ENCODE assay signal across 19 cellular contexts in the genomic region with DNA sequence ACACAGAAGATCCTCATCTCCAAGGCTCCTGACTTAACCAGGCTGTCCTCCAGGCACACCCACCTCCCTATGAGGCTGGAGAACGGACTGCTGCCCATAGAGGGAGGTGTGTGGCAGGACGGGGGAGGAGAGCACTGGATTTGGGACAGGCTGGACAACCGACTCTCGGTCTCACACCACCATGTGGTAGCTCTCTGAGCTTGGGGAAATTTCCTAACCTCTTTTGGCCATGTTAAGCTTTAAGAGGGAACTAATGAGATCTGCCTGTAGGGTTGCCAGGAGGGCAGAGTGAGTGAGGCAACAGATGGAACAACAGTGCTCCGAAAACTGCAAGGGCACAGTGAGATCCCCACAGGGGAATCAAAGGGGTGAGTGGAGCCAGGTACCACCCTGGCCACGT. TPM values are rescaled to one million over a fixed set of nuclear protein-coding genes. Genes with fewer than 3 reads are reported as not detected.
DNase-seq lines count a peak whose midpoint lies in the region; ATAC-seq, FAIRE-seq and TF ChIP-seq lines count a peak whose summit lies in the region.
"Had no signal": no experiment of that assay in that cellular context is flagged by ENCODE, and none has a peak within 500 bp of the region (broad histone marks: within the 10 kb centered on the region; RNA-seq: fewer than 3 reads in every experiment).

No MANE protein-coding gene starts in this region.

- ATAC-seq in A549: peak; percentile 49 to 70; a peak in 5 of 6 replicates

- peak overlapping the region; percentile 3 for H3K9ac ChIP-seq in iPS-15b (ENCODE audit: low read depth, low read length)
- H3K9ac ChIP-seq: KMS-11 had no signal

- TF ChIP-seq POLR2A in A549 (IDR thresholded peaks at IDR 0.05; ENCODE audit: low read length): no peak

- peaks cover 17% of the 10 kb centered on the region; the same call in 1 of the 2 replicates for H3K27me3 ChIP-seq in SJCRH30
- no peaks in the 10 kb centered on the region for H3K27me3 ChIP-seq in iPS-15b (ENCODE audit: control insufficient read depth, insufficient read depth, low read length)
- H3K27me3 ChIP-seq: brain microvascular endothelial cell, esophagus squamous epithelium, heart right ventricle, sigmoid colon, suprapubic skin had no signal

- H3K27ac ChIP-seq in A549 (no peak overlapping the region), SJCRH30 (no peak overlapping the region), RWPE1 (no peak overlapping the region)
- H3K27ac ChIP-seq: brain microvascular endothelial cell, heart right ventricle, KMS-11, sigmoid colon, suprapubic skin had no signal

- TF ChIP-seq RAD21 in A549 (conservative IDR thresholded peaks at IDR 0.05 in 1 of 2, IDR thresholded peaks at IDR 0.05 in 1 of 2): no peak

- no peak for TF ChIP-seq EP300 in A549 (IDR thresholded peaks at IDR 0.05)

- POLR2A ChIA-PET in A549 (lab: Yijun Ruan, JAX): no interaction called here
- POLR2A ChIA-PET in RWPE1 (lab: Yijun Ruan, JAX; ENCODE audit: low non-redundant PET): no interaction called here

- H3K4me3 ChIP-seq in A549 (no peak overlapping the region), SJCRH30 (0 out of 2 replicates have a peak overlapping the region, but pooled peaks have one; percentile 5), iPS-15b (ENCODE audit: low read depth, low read length) (no peak overlapping the region)
- H3K4me3 ChIP-seq: esophagus squamous epithelium, heart right ventricle, sigmoid colon, suprapubic skin had no signal

- no peaks in the 10 kb centered on the region for H3K9me3 ChIP-seq in A549
- H3K9me3 ChIP-seq in SJCRH30 (replicated peaks): no peaks in the 10 kb centered on the region
- H3K9me3 ChIP-seq in iPS-15b (ENCODE audit: control insufficient read depth, insufficient read depth, low read length): no peaks in the 10 kb centered on the region
- H3K9me3 ChIP-seq: esophagus squamous epithelium, heart right ventricle, sigmoid colon, suprapubic skin had no signal

- WGBS in A549 (ENCODE audit: missing lambda C conversion rate): 80% methylated on average over 6 of the region's 6 CpGs

- no peak for FAIRE-seq in A549 (lab: Jason Lieb, UNC)
- FAIRE-seq: keratinocyte had no signal

- H3K36me3 ChIP-seq in SJCRH30: no peaks in the 10 kb centered on the region
- peaks cover 6% of the 10 kb centered on the region for H3K36me3 ChIP-seq in iPS-15b (ENCODE audit: control insufficient read depth, insufficient read depth, low read length)
- H3K36me3 ChIP-seq: brain microvascular endothelial cell, esophagus squamous epithelium, heart right ventricle, sigmoid colon, suprapubic skin had no signal

- H3K4me1 ChIP-seq in A549: no peaks in the 10 kb centered on the region
- peaks cover 14% of the 10 kb centered on the region for H3K4me1 ChIP-seq in SJCRH30
- H3K4me1 ChIP-seq in iPS-15b (ENCODE audit: control insufficient read depth, insufficient read depth, low read length): peaks cover 8% of the 10 kb centered on the region
- H3K4me1 ChIP-seq: heart right ventricle, suprapubic skin had no signal

- DNase-seq in A549 (ENCODE audit: low read depth in 1 of 2, low spot score in 1 of 2) (peak in 1 of 2 experiments; percentile 23), DMS114 treated with DMSO at 0.1 percent for 48 hours (lab: John Stamatoyannopoulos, UW; ENCODE audit: unreplicated experiment) (peak; percentile 21), SJCRH30 (peak in 1 of 2 experiments; percentile 40), NCI-H2227 treated with DMSO at 0.1 percent for 48 hours (lab: John Stamatoyannopoulos, UW) (no peak), NCI-H1436 treated with DMSO at 0.1 percent for 48 hours (lab: John Stamatoyannopoulos, UW) (no peak), RWPE1 (ENCODE audit: low spot score) (no peak)
- DNase-seq in stimulated activated CD4-positive, alpha-beta T cell treated with anti-CD3 and anti-CD28 coated beads, Interleukin-2, amount 100 ng/mL, for 24 hours: no peak
- DNase-seq: activated CD4-positive, alpha-beta T cell treated with anti-CD3 and anti-CD28 coated beads, Interleukin-2, amount 10 ng/mL, durations not matched to agents 7 days and 5 days; activated naive CD4-positive, alpha-beta T cell treated with anti-CD3 and anti-CD28 coated beads, Interleukin-2, amount 50 U/mL, for 16 hours; brain microvascular endothelial cell; DND-41; esophagus squamous epithelium; heart right ventricle; sigmoid colon; stimulated activated CD4-positive, alpha-beta T cell treated with anti-CD3 and anti-CD28 coated beads, Interleukin-1b, Interleukin-23, amount 100 ng/mL, for 48 hours had no signal

- TF ChIP-seq CTCF in A549 (IDR thresholded peaks at IDR 0.05) (no peak), RWPE1 (conservative IDR thresholded peaks at IDR 0.05; ENCODE audit: low read depth) (no peak)

- H3K4me2 ChIP-seq in A549: no peak overlapping the region
- H3K4me2 ChIP-seq: KMS-11 had no signal

- CTCF ChIA-PET in A549 (lab: Yijun Ruan, JAX) (interaction anchor here (0.5 to 5.8 kb wide), 8 partner anchors 17 to 103 kb away, joined by 3 to 31 read pairs (median 4); no protein-coding TSS in a partner anchor), RWPE1 (lab: Yijun Ruan, JAX) (no interaction called here)

TF ChIP-seq in A549, 52 proteins besides CTCF, POLR2A, EP300 and RAD21:
- TF ChIP-seq FOSB (CRISPR knock-in tag; IDR thresholded peaks at IDR 0.05) (no peak), RARB (CRISPR knock-in tag; IDR thresholded peaks at IDR 0.05) (no peak), RCOR1 (IDR thresholded peaks at IDR 0.05; ENCODE audit: low read depth, low read length) (no peak), ZFP36 (IDR thresholded peaks at IDR 0.05; ENCODE audit: borderline replicate concordance, partially characterized antibody) (no peak), ZC3H11A (IDR thresholded peaks at IDR 0.05) (no peak), CBX2 (IDR thresholded peaks at IDR 0.05; ENCODE audit: borderline replicate concordance, low read depth) (no peak), CEBPB (IDR thresholded peaks at IDR 0.05) (no peak), RFX5 (IDR thresholded peaks at IDR 0.05) (no peak), MAFK (IDR thresholded peaks at IDR 0.05; ENCODE audit: partially characterized antibody) (no peak), NR3C1 (IDR thresholded peaks at IDR 0.05) (no peak), TFCP2L1 (CRISPR knock-in tag; IDR thresholded peaks at IDR 0.05) (no peak), ZNF302 (CRISPR knock-in tag; IDR thresholded peaks at IDR 0.05) (no peak), ZSCAN20 (CRISPR knock-in tag; IDR thresholded peaks at IDR 0.05) (no peak)

RNA-seq across cellular contexts. Expression of gene RHBDL3, which starts 32.7 kb away (rescaled TPM):
- 2.0 and 3.1 TPM in 2 replicates for polyA plus RNA-seq in A549 (2011; rRNA removed)
- polyA plus RNA-seq in A549 (2012; cell fraction: cytosol; rRNA removed): 3.5 and 4.3 TPM in 2 replicates
- 8.9 and 9.1 TPM in 2 replicates for polyA plus RNA-seq in A549 (2012; cell fraction: nucleus; rRNA removed)
- 4.2 to 6.6 TPM (median 5.9 TPM) in 3 replicates for polyA plus RNA-seq in A549 (2017; fragmentation: RNase III; extraction: RNeasy Plus Mini Kit Qiagen cat#74134 plus additional on column Dnase treatment)
- polyA minus RNA-seq in A549 (2011; rRNA and poly(A)+ RNA removed): 3.1 and 5.2 TPM in 2 replicates
- not detected in 2 replicates for total RNA-seq in SJCRH30 (2014; rRNA removed; shearing (Covaris generic))
- polyA plus RNA-seq: keratinocyte had no signal

RNA-seq across cellular contexts. Expression of gene C17orf75, which starts 43.7 kb away (rescaled TPM):
- polyA plus RNA-seq in A549 (2011; rRNA removed): 36.9 and 49.6 TPM in 2 replicates
- 15.5 and 15.7 TPM in 2 replicates for polyA plus RNA-seq in A549 (2012; cell fraction: cytosol; rRNA removed)
- 17.4 and 19.9 TPM in 2 replicates for polyA plus RNA-seq in A549 (2012; cell fraction: nucleus; rRNA removed)
- polyA plus RNA-seq in A549 (2017; fragmentation: RNase III; extraction: RNeasy Plus Mini Kit Qiagen cat#74134 plus additional on column Dnase treatment): 36.3 to 43.8 TPM (median 38.2 TPM) in 3 replicates
- 17.9 and 19.5 TPM in 2 replicates for polyA minus RNA-seq in A549 (2011; rRNA and poly(A)+ RNA removed)
- 35.5 and 39.8 TPM in 2 replicates for total RNA-seq in SJCRH30 (2014; rRNA removed; shearing (Covaris generic))

RNA-seq across cellular contexts. Expression of gene ZNF207, which starts 51.7 kb away (rescaled TPM):
- 292 and 296 TPM in 2 replicates for polyA plus RNA-seq in A549 (2011; rRNA removed)
- 159 and 197 TPM in 2 replicates for polyA plus RNA-seq in A549 (2012; cell fraction: cytosol; rRNA removed)
- polyA plus RNA-seq in A549 (2012; cell fraction: nucleus; rRNA removed): 173 and 216 TPM in 2 replicates
- polyA plus RNA-seq in A549 (2017; fragmentation: RNase III; extraction: RNeasy Plus Mini Kit Qiagen cat#74134 plus additional on column Dnase treatment): 188 to 208 TPM (median 188 TPM) in 3 replicates
- polyA minus RNA-seq in A549 (2011; rRNA and poly(A)+ RNA removed): 290 and 357 TPM in 2 replicates
- 319 and 332 TPM in 2 replicates for total RNA-seq in SJCRH30 (2014; rRNA removed; shearing (Covaris generic))
